Comparison of ENCODE assay signal across 8 cellular contexts in the genomic region with DNA sequence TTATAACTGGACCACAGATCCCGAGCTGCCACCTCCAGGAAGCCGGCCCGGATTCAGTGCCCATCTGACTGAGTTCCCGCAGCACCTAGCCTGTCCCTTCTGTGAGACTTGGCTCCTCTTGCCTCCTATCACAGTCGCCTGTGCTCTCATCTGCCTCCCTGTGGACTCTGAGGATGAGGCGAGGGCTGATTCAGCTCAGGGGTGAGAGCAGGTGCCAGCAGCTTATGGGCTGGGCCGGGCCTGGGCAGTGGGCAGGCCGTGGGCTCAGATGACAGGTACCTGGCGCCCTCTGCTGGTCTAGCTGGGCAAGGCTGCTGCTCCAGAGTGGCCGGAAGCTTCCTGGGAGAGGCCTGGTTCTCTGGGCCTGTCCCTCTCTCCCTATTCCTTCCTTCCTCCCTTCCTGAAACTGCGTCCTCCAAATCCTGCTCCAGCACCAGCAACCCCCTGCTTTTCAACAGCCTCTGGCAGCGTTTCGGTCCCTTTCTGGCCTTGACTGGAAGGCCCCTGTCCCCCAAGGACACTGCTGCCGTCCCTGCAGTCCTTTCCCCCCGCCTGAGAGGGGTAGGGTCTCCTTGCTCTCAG. TPM values are rescaled to one million over a fixed set of nuclear protein-coding genes. Genes with fewer than 3 reads are reported as not detected.
DNase-seq lines count a peak whose midpoint lies in the region; ATAC-seq and FAIRE-seq lines count a peak whose summit lies in the region.

No MANE protein-coding gene starts in this region.

- FAIRE-seq in urothelium cell line (lab: Jason Lieb, UNC) = peak; percentile 97

- peak; percentile 98 to 100 for ATAC-seq in activated naive CD4-positive, alpha-beta T cell treated with anti-CD3 and anti-CD28 coated beads, Interleukin-2, amount 50 U/mL, for 72 hours
- peak; percentile 98 for ATAC-seq in Right ventricle myocardium inferior

- DNase-seq in DMS114 treated with DMSO at 0.1 percent for 48 hours (lab: John Stamatoyannopoulos, UW; ENCODE audit: unreplicated experiment) (peak; percentile 77), H4 (ENCODE audit: low spot score) (peak; percentile 95), MV-4-11 (lab: John Stamatoyannopoulos, UW) (peak; percentile 74), SK-MEL-5 (ENCODE audit: low read depth, low spot score) (peak; percentile 81), Right ventricle myocardium inferior (ENCODE audit: missing footprints) (peak; percentile 89), posterior cingulate gyrus (peak; percentile 30 to 96 (median 81)), urothelium cell line (ENCODE audit: low spot score) (peak; percentile 96)
- peak; percentile 76 to 81 for DNase-seq in activated naive CD4-positive, alpha-beta T cell treated with anti-CD3 and anti-CD28 coated beads, Interleukin-2, amount 50 U/mL, for 72 hours (ENCODE audit: low spot score in 2 of 2)

- no peaks in the 10 kb centered on the region for H3K9me3 Mint-ChIP-seq in activated naive CD4-positive, alpha-beta T cell treated with anti-CD3 and anti-CD28 coated beads, Interleukin-2, amount 50 U/mL, for 72 hours

- intact Hi-C loops in Right ventricle myocardium inferior (cut with DNase I) = loop anchor here (1.0 kb wide), 1 partner anchor 72 kb away; no protein-coding TSS in a partner anchor
- intact Hi-C loops in posterior cingulate gyrus (cut with DNase I) = loop anchor here (1.0 to 2.0 kb wide), 2 partner anchors 71 to 77 kb away; no protein-coding TSS in a partner anchor

- in situ Hi-C loops in SK-MEL-5 (cut with HindIII; ENCODE audit: low pct_unique_long_range_greater_than_20kb, low sequenced_read_pairs) = no loop called here

- H3K27ac Mint-ChIP-seq in activated naive CD4-positive, alpha-beta T cell treated with anti-CD3 and anti-CD28 coated beads, Interleukin-2, amount 50 U/mL, for 72 hours = peak overlapping the region in 1 of 2 donors; percentile 44

- no peaks in the 10 kb centered on the region for H3K36me3 Mint-ChIP-seq in activated naive CD4-positive, alpha-beta T cell treated with anti-CD3 and anti-CD28 coated beads, Interleukin-2, amount 50 U/mL, for 72 hours

RNA-seq across cellular contexts. Expression of a gene that starts 17.3 kb away (rescaled TPM):
- total RNA-seq in H4 (2014; rRNA removed; shearing (Covaris generic)) = 0.04 TPM in 1 of 2 replicates, not detected in the other
- total RNA-seq in SK-MEL-5 (2014; rRNA removed; shearing (Covaris generic)) = 0.11 and 0.26 TPM in 2 replicates
- 0.18 and 0.36 TPM in 2 replicates for polyA plus RNA-seq in SK-MEL-5 (2015; cell fraction: cytosol; rRNA removed)
- polyA plus RNA-seq in SK-MEL-5 (2015; cell fraction: nucleus; rRNA removed) = 0.11 and 0.49 TPM in 2 replicates
- not detected for total RNA-seq in activated naive CD4-positive, alpha-beta T cell treated with anti-CD3 and anti-CD28 coated beads, Interleukin-2, amount 50 U/mL, for 72 hours
- total RNA-seq in Right ventricle myocardium inferior = not detected

RNA-seq across cellular contexts. Expression of a gene that starts 23.3 kb away (rescaled TPM):
- total RNA-seq in H4 (2014; rRNA removed; shearing (Covaris generic)) = not detected in 2 replicates
- total RNA-seq in SK-MEL-5 (2014; rRNA removed; shearing (Covaris generic)) = not detected in 2 replicates
- polyA plus RNA-seq in SK-MEL-5 (2015; cell fraction: cytosol; rRNA removed) = not detected in 2 replicates
- polyA plus RNA-seq in SK-MEL-5 (2015; cell fraction: nucleus; rRNA removed) = not detected in 2 replicates
- under 1 TPM in 1 of 2 donors, not detected in 1; 0.12 TPM for total RNA-seq in activated naive CD4-positive, alpha-beta T cell treated with anti-CD3 and anti-CD28 coated beads, Interleukin-2, amount 50 U/mL, for 72 hours
- not detected for total RNA-seq in Right ventricle myocardium inferior

RNA-seq across cellular contexts. Expression of a gene that starts 41.6 kb away (rescaled TPM):
- total RNA-seq in H4 (2014; rRNA removed; shearing (Covaris generic)) = 0.17 TPM in 1 of 2 replicates, not detected in the other
- total RNA-seq in SK-MEL-5 (2014; rRNA removed; shearing (Covaris generic)) = not detected in 2 replicates
- not detected in 2 replicates for polyA plus RNA-seq in SK-MEL-5 (2015; cell fraction: cytosol; rRNA removed)
- not detected in 2 replicates for polyA plus RNA-seq in SK-MEL-5 (2015; cell fraction: nucleus; rRNA removed)
- under 1 TPM in 1 of 2 donors, not detected in 1; 0.23 TPM for total RNA-seq in activated naive CD4-positive, alpha-beta T cell treated with anti-CD3 and anti-CD28 coated beads, Interleukin-2, amount 50 U/mL, for 72 hours
- not detected for total RNA-seq in Right ventricle myocardium inferior

Comparison
In these comparisons a context has a peak if more than half of its experiments do, and no peak if none do; other contexts are left out.
1. Peak in every context shown above with its lines: DNase-seq and ATAC-seq.